ENCODE assay signal across 8 cellular contexts in the genomic region with DNA sequence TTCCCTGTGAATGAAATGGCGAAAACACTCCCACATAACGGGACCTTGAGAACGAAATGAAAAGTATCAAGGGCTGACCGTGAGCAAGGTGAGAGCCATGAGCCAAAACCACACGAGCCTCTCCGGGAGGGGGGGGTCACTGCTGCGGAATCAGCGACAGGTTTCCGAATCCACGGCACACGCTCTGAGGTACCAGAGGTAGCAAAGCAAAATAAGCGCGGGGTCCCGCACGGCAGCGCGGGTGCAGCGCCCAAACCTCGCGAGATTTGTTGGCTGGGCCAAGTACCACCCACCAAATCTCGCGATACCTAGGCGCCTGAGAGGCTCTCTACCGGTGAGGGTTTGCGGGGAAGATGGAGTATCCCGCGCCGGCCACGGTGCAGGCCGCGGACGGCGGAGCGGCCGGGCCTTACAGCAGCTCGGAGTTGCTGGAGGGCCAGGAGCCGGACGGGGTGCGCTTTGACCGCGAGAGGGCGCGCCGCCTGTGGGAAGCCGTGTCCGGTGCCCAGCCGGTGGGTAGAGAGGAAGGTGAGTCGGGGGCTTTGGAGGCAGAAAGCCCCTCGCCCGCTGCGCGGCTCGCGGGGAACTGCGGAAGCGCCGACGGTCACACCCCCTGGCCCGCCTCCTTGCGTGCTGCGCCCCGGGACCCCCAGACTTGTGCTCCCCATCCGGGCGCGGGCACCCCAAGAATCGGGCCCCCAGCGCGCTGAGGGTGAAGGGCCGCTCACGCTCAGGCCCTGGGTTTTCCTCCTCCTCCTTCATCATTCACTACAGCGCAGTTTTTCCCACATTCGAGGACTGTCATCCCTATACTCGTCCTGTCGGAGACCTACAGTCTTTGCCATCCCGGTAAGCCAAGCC. TPM values are rescaled to one million over a fixed set of nuclear protein-coding genes. Genes with fewer than 3 reads are reported as not detected.
A peak's percentile ranks its signal among the peaks of the same experiment; 100 is the strongest.
DNase-seq lines count a peak whose midpoint lies in the region; ATAC-seq and TF ChIP-seq lines count a peak whose summit lies in the region.

A gene with protein sequence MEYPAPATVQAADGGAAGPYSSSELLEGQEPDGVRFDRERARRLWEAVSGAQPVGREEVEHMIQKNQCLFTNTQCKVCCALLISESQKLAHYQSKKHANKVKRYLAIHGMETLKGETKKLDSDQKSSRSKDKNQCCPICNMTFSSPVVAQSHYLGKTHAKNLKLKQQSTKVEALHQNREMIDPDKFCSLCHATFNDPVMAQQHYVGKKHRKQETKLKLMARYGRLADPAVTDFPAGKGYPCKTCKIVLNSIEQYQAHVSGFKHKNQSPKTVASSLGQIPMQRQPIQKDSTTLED (plus strand): TSS at position 311 of the 861 bp plus-strand sequence. CDS start 43 bp downstream, at position 354.

- H3K36me3 ChIP-seq in GM23338 (ENCODE audit: insufficient read depth), result no peaks in the 10 kb centered on the region

- peaks cover 6% of the 10 kb centered on the region; the same call in 1 of the 2 replicates for H3F3A ChIP-seq in GM23338 (replicated peaks; ENCODE audit: low read depth)

- peaks cover 13% of the 10 kb centered on the region for H3K4me1 Mint-ChIP-seq in GM23338
- peaks cover 26 to 48% (median 43%) of the 10 kb centered on the region in 4 donors for H3K4me1 Mint-ChIP-seq in naive thymus-derived CD8-positive, alpha-beta T cell
- H3K4me1 Mint-ChIP-seq in stimulated activated naive B cell treated with anti-CD40 and anti-IgM and Interleukin-4, amounts not matched to agents 10 μg/mL and 1 μg/mL and 100 μg/mL, for 72 hours, result peaks cover 25 to 41% of the 10 kb centered on the region in 2 donors

- peak within 1 kb of the TSS; percentile 92 for H3K4me2 ChIP-seq in GM23338

- TF ChIP-seq CTCF in GM23338 (conservative IDR thresholded peaks at IDR 0.05; ENCODE audit: low read depth in 2 of 2), result peak; percentile 55 to 68
- peak; percentile 42 for TF ChIP-seq CTCF in LNCaP clone FGC (IDR thresholded peaks at IDR 0.05; ENCODE audit: control insufficient read depth, extremely low read depth, insufficient read depth)
- TF ChIP-seq CTCF in fibroblast of mammary gland (conservative IDR thresholded peaks at IDR 0.05; ENCODE audit: control insufficient read depth, insufficient read depth, low read depth, low read length), result no peak

- no peak within 1 kb of the TSS for H3K27ac ChIP-seq in GM23338 (ENCODE audit: low read depth)

- H3K9me3 Mint-ChIP-seq in GM23338, result no peaks in the 10 kb centered on the region; the same call in 2 of the 3 replicates
- H3K9me3 Mint-ChIP-seq in naive thymus-derived CD8-positive, alpha-beta T cell, result no peaks in the 10 kb centered on the region
- no peaks in the 10 kb centered on the region for H3K9me3 Mint-ChIP-seq in stimulated activated naive B cell treated with anti-CD40 and anti-IgM and Interleukin-4, amounts not matched to agents 10 μg/mL and 1 μg/mL and 100 μg/mL, for 72 hours

- H3K79me2 ChIP-seq in GM23338 (replicated peaks; ENCODE audit: insufficient read depth), result peaks cover 38% of the 10 kb centered on the region

- DNase-seq in Daoy (ENCODE audit: low read depth) (peak; percentile 95), GM23338 (ENCODE audit: low spot score) (peak; percentile 98), LNCaP clone FGC (ENCODE audit: low read depth) (peak; percentile 64), RPMI8226 (peak; percentile 96), fibroblast of mammary gland (ENCODE audit: low read depth) (peak; percentile 86)
- peak; percentile 74 to 84 for DNase-seq in activated T-helper 1 cell treated with anti-CD3 and anti-CD28 coated beads, Interleukin-2, amount 50 U/mL, for 16 hours (ENCODE audit: low read depth in 1 of 2, low spot score in 1 of 2)
- DNase-seq in naive thymus-derived CD8-positive, alpha-beta T cell, result peak; percentile 88 to 97 (median 90)
- peak; percentile 87 for DNase-seq in stimulated activated naive B cell treated with anti-CD40 and anti-IgM and Interleukin-4, amounts not matched to agents 10 μg/mL and 1 μg/mL and 100 μg/mL, for 72 hours

- H3K9me2 ChIP-seq in GM23338 (ENCODE audit: insufficient read depth), result no peaks in the 10 kb centered on the region

- H3K27me3 ChIP-seq in GM23338 (ENCODE audit: insufficient read depth), result no peaks in the 10 kb centered on the region

- H3K4me3 ChIP-seq in GM23338 (peak within 1 kb of the TSS; percentile 85), LNCaP clone FGC (ENCODE audit: low read depth, low read length) (peak within 1 kb of the TSS; percentile 82), fibroblast of mammary gland (ENCODE audit: control insufficient read depth, low read depth, low read length) (peak within 1 kb of the TSS; percentile 92)

- ATAC-seq in GM23338, result peak; percentile 97
- ATAC-seq in naive thymus-derived CD8-positive, alpha-beta T cell, result peak; percentile 97 to 98
- peak; percentile 93 to 97 for ATAC-seq in stimulated activated naive B cell treated with anti-CD40 and anti-IgM and Interleukin-4, amounts not matched to agents 10 μg/mL and 1 μg/mL and 100 μg/mL, for 72 hours (replicated peaks)

- H4K20me1 ChIP-seq in GM23338 (replicated peaks; ENCODE audit: insufficient read depth), result no peaks in the 10 kb centered on the region

- peak within 1 kb of the TSS; percentile 96 for H3K4me3 Mint-ChIP-seq in GM23338
- H3K4me3 Mint-ChIP-seq in naive thymus-derived CD8-positive, alpha-beta T cell, result peak within 1 kb of the TSS; percentile 94 to 99 (median 98)
- H3K4me3 Mint-ChIP-seq in stimulated activated naive B cell treated with anti-CD40 and anti-IgM and Interleukin-4, amounts not matched to agents 10 μg/mL and 1 μg/mL and 100 μg/mL, for 72 hours, result peak within 1 kb of the TSS; percentile 92 to 98

- peak within 1 kb of the TSS; percentile 91 for H3K27ac Mint-ChIP-seq in GM23338
- H3K27ac Mint-ChIP-seq in naive thymus-derived CD8-positive, alpha-beta T cell, result peak within 1 kb of the TSS; percentile 93 to 99 (median 98)
- H3K27ac Mint-ChIP-seq in stimulated activated naive B cell treated with anti-CD40 and anti-IgM and Interleukin-4, amounts not matched to agents 10 μg/mL and 1 μg/mL and 100 μg/mL, for 72 hours, result peak within 1 kb of the TSS; percentile 98

- POLR2A ChIA-PET in naive thymus-derived CD8-positive, alpha-beta T cell (lab: Charles Lee), result interaction anchor here (0.6 to 4.9 kb wide), 4 partner anchors 16 to 111 kb away, joined by 3 to 33 read pairs (median 4); a partner anchor contains a TSS

- peaks cover 10% of the 10 kb centered on the region for H3K27me3 Mint-ChIP-seq in GM23338 (ENCODE audit: insufficient read depth, low read depth, poor library complexity)
- no peaks in the 10 kb centered on the region for H3K27me3 Mint-ChIP-seq in naive thymus-derived CD8-positive, alpha-beta T cell
- H3K27me3 Mint-ChIP-seq in stimulated activated naive B cell treated with anti-CD40 and anti-IgM and Interleukin-4, amounts not matched to agents 10 μg/mL and 1 μg/mL and 100 μg/mL, for 72 hours, result no peaks in the 10 kb centered on the region

- peaks cover 6% of the 10 kb centered on the region for H3K4me1 ChIP-seq in GM23338 (ENCODE audit: insufficient read depth)

- H2AFZ ChIP-seq in GM23338, result peak within 1 kb of the TSS; percentile 95

- peaks cover 13% of the 10 kb centered on the region for H3K36me3 Mint-ChIP-seq in GM23338 (ENCODE audit: low read depth)
- H3K36me3 Mint-ChIP-seq in naive thymus-derived CD8-positive, alpha-beta T cell, result peaks cover 0 to 16% (median 0%) of the 10 kb centered on the region in 3 donors
- H3K36me3 Mint-ChIP-seq in stimulated activated naive B cell treated with anti-CD40 and anti-IgM and Interleukin-4, amounts not matched to agents 10 μg/mL and 1 μg/mL and 100 μg/mL, for 72 hours, result peaks cover 13% of the 10 kb centered on the region in 2 donors

TF ChIP-seq in GM23338, 12 proteins besides CTCF, POLR2A, EP300 and RAD21:
- TF ChIP-seq, protein P1, sequence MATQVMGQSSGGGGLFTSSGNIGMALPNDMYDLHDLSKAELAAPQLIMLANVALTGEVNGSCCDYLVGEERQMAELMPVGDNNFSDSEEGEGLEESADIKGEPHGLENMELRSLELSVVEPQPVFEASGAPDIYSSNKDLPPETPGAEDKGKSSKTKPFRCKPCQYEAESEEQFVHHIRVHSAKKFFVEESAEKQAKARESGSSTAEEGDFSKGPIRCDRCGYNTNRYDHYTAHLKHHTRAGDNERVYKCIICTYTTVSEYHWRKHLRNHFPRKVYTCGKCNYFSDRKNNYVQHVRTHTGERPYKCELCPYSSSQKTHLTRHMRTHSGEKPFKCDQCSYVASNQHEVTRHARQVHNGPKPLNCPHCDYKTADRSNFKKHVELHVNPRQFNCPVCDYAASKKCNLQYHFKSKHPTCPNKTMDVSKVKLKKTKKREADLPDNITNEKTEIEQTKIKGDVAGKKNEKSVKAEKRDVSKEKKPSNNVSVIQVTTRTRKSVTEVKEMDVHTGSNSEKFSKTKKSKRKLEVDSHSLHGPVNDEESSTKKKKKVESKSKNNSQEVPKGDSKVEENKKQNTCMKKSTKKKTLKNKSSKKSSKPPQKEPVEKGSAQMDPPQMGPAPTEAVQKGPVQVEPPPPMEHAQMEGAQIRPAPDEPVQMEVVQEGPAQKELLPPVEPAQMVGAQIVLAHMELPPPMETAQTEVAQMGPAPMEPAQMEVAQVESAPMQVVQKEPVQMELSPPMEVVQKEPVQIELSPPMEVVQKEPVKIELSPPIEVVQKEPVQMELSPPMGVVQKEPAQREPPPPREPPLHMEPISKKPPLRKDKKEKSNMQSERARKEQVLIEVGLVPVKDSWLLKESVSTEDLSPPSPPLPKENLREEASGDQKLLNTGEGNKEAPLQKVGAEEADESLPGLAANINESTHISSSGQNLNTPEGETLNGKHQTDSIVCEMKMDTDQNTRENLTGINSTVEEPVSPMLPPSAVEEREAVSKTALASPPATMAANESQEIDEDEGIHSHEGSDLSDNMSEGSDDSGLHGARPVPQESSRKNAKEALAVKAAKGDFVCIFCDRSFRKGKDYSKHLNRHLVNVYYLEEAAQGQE (IDR thresholded peaks at IDR 0.05; ENCODE audit: unreplicated experiment), result no peak
- TF ChIP-seq, protein P2, sequence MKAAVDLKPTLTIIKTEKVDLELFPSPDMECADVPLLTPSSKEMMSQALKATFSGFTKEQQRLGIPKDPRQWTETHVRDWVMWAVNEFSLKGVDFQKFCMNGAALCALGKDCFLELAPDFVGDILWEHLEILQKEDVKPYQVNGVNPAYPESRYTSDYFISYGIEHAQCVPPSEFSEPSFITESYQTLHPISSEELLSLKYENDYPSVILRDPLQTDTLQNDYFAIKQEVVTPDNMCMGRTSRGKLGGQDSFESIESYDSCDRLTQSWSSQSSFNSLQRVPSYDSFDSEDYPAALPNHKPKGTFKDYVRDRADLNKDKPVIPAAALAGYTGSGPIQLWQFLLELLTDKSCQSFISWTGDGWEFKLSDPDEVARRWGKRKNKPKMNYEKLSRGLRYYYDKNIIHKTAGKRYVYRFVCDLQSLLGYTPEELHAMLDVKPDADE (IDR thresholded peaks at IDR 0.05), result 0 out of 2 replicates have a peak, but pooled peaks have one; percentile 10
- peak; percentile 79 for TF ChIP-seq POLR2AphosphoS5 (IDR thresholded peaks at IDR 0.05; ENCODE audit: low read depth)

RNA-seq across cellular contexts. Expression of the gene that starts here (rescaled TPM):
- 15.6 and 19.1 TPM in 2 replicates for total RNA-seq in Daoy (2014; rRNA removed; shearing (Covaris generic))
- total RNA-seq in GM23338 (2014; rRNA removed; shearing (Covaris generic)), result 21.6 and 27.2 TPM in 2 replicates
- polyA plus RNA-seq in GM23338 (2016; fragmentation: Nextera tagmentation; extraction: Ambion mirVana), result 6.8 and 11.0 TPM in 2 replicates
- total RNA-seq in naive thymus-derived CD8-positive, alpha-beta T cell, result 10 to 100 TPM; 21.3 to 30.5 TPM
- 10 to 100 TPM in 2 of 3 donors, 1 to 10 TPM in 1; 9.3 to 19.5 (median 11.4) TPM for polyA plus RNA-seq in naive thymus-derived CD8-positive, alpha-beta T cell
